In genomic region chr4:10057023-10057395, GRCh38 we compare ENCODE assay signal across 19 cellular contexts. TPM values are rescaled to one million over a fixed set of nuclear protein-coding genes. Genes with fewer than 3 reads are reported as not detected.
DNase-seq lines count a peak whose midpoint lies in the region; ATAC-seq, FAIRE-seq and TF ChIP-seq lines count a peak whose summit lies in the region.
"Had no signal": no experiment of that assay in that cellular context is flagged by ENCODE, and none has a peak within 500 bp of the region (broad histone marks: within the 10 kb centered on the region; RNA-seq: fewer than 3 reads in every experiment).

No MANE protein-coding gene starts in this region.

- TF ChIP-seq EP300 in esophagus muscularis mucosa (IDR thresholded peaks at IDR 0.05) = no peak

- no peak for ATAC-seq in activated CD8-positive, alpha-beta memory T cell treated with anti-CD3 and anti-CD28 coated beads, Interleukin-2, amount 10 ng/mL, durations not matched to agents 7 days and 5 days
- ATAC-seq in pancreas = no peak
- no peak for ATAC-seq in stimulated activated naive B cell treated with anti-CD40 and anti-IgM and Interleukin-4, amounts not matched to agents 10 μg/mL and 1 μg/mL and 100 μg/mL, for 72 hours (replicated peaks)
- ATAC-seq: GM23338 had no signal

- H3K4me3 Mint-ChIP-seq in activated CD8-positive, alpha-beta memory T cell treated with anti-CD3 and anti-CD28 coated beads, Interleukin-2, amount 10 ng/mL, durations not matched to agents 7 days and 5 days = no peak overlapping the region
- no peak overlapping the region for H3K4me3 Mint-ChIP-seq in stimulated activated naive B cell treated with anti-CD40 and anti-IgM and Interleukin-4, amounts not matched to agents 10 μg/mL and 1 μg/mL and 100 μg/mL, for 72 hours
- H3K4me3 Mint-ChIP-seq: CD14-positive monocyte; CD4-positive, alpha-beta memory T cell; GM23338 had no signal

- TF ChIP-seq POLR2A in esophagus muscularis mucosa (IDR thresholded peaks at IDR 0.05; ENCODE audit: low read depth) (no peak), vagina (IDR thresholded peaks at IDR 0.05) (no peak)

- WGBS in esophagus muscularis mucosa = 49% methylated on average over 4 of the region's 4 CpGs
- 40 to 49% methylated on average over 4 of the region's 4 CpGs for WGBS in pancreas, 2 donors

- no peak overlapping the region for H3K4me3 ChIP-seq in esophagus muscularis mucosa
- no peak overlapping the region for H3K4me3 ChIP-seq in pancreas
- no peak overlapping the region for H3K4me3 ChIP-seq in vagina
- H3K4me3 ChIP-seq: BLaER1, GM23338 had no signal

- H3K9me3 Mint-ChIP-seq in activated CD8-positive, alpha-beta memory T cell treated with anti-CD3 and anti-CD28 coated beads, Interleukin-2, amount 10 ng/mL, durations not matched to agents 7 days and 5 days (ENCODE audit: low read depth) = no peaks in the 10 kb centered on the region
- peaks cover 0 to 2% of the 10 kb centered on the region in 2 donors for H3K9me3 Mint-ChIP-seq in stimulated activated naive B cell treated with anti-CD40 and anti-IgM and Interleukin-4, amounts not matched to agents 10 μg/mL and 1 μg/mL and 100 μg/mL, for 72 hours
- H3K9me3 Mint-ChIP-seq: CD4-positive, alpha-beta memory T cell; GM23338 had no signal

- DNase-seq in activated CD8-positive, alpha-beta memory T cell treated with anti-CD3 and anti-CD28 coated beads, Interleukin-2, amount 10 ng/mL, durations not matched to agents 7 days and 5 days = peak; percentile 19
- DNase-seq in activated CD8-positive, alpha-beta memory T cell treated with anti-CD3 and anti-CD28 coated beads, Interleukin-2, amount 50 U/mL, for 48 hours = no peak
- DNase-seq in esophagus muscularis mucosa (ENCODE audit: extremely low spot score) (peak; percentile 81), pancreas (no peak), vagina (ENCODE audit: extremely low spot score in 2 of 2) (peak; percentile 49 to 69), A172 (ENCODE audit: low spot score) (no peak)
- DNase-seq in effector CD4-positive, alpha-beta T cell = no peak
- no peak for DNase-seq in stimulated activated naive B cell treated with anti-CD40 and anti-IgM and Interleukin-4, amounts not matched to agents 10 μg/mL and 1 μg/mL and 100 μg/mL, for 72 hours
- DNase-seq: Calu3; CD4-positive, alpha-beta memory T cell; DMS79 treated with DMSO at 0.1 percent for 48 hours; GF-D8; HCEC 1CT had no signal

- peaks cover 2% of the 10 kb centered on the region for H3K27me3 Mint-ChIP-seq in activated CD8-positive, alpha-beta memory T cell treated with anti-CD3 and anti-CD28 coated beads, Interleukin-2, amount 10 ng/mL, durations not matched to agents 7 days and 5 days
- peaks cover 0 to 5% of the 10 kb centered on the region in 2 donors for H3K27me3 Mint-ChIP-seq in stimulated activated naive B cell treated with anti-CD40 and anti-IgM and Interleukin-4, amounts not matched to agents 10 μg/mL and 1 μg/mL and 100 μg/mL, for 72 hours
- H3K27me3 Mint-ChIP-seq: CD4-positive, alpha-beta memory T cell had no signal

- intact Hi-C loops in esophagus muscularis mucosa (cut with DNase I) = no loop called here
- intact Hi-C loops in pancreas (cut with DNase I) = no loop called here
- intact Hi-C loops in vagina (cut with DNase I) = no loop called here

- TF ChIP-seq CTCF in esophagus muscularis mucosa (IDR thresholded peaks at IDR 0.05) (no peak), pancreas (IDR thresholded peaks at IDR 0.05) (no peak), vagina (IDR thresholded peaks at IDR 0.05) (no peak)

- H3K4me1 Mint-ChIP-seq in activated CD8-positive, alpha-beta memory T cell treated with anti-CD3 and anti-CD28 coated beads, Interleukin-2, amount 10 ng/mL, durations not matched to agents 7 days and 5 days = no peaks in the 10 kb centered on the region
- H3K4me1 Mint-ChIP-seq in stimulated activated naive B cell treated with anti-CD40 and anti-IgM and Interleukin-4, amounts not matched to agents 10 μg/mL and 1 μg/mL and 100 μg/mL, for 72 hours = peaks cover 2 to 6% of the 10 kb centered on the region in 2 donors

- CTCF ChIA-PET in activated CD8-positive, alpha-beta memory T cell treated with anti-CD3 and anti-CD28 coated beads, Interleukin-2, amount 10 ng/mL, durations not matched to agents 7 days and 5 days (lab: Charles Lee) = no interaction called here

- H3K9me3 ChIP-seq in esophagus muscularis mucosa (no peaks in the 10 kb centered on the region), pancreas (no peaks in the 10 kb centered on the region), vagina (no peaks in the 10 kb centered on the region)
- H3K9me3 ChIP-seq: BLaER1 had no signal

- peaks cover 7% of the 10 kb centered on the region for H3K36me3 Mint-ChIP-seq in activated CD8-positive, alpha-beta memory T cell treated with anti-CD3 and anti-CD28 coated beads, Interleukin-2, amount 10 ng/mL, durations not matched to agents 7 days and 5 days
- H3K36me3 Mint-ChIP-seq in stimulated activated naive B cell treated with anti-CD40 and anti-IgM and Interleukin-4, amounts not matched to agents 10 μg/mL and 1 μg/mL and 100 μg/mL, for 72 hours = peaks cover 7 to 33% of the 10 kb centered on the region in 2 donors

- H3K27ac ChIP-seq in esophagus muscularis mucosa (replicated peaks in 1 of 4) (peak overlapping the region in 2 of 4 donors; percentile 28 to 55), pancreas (peak overlapping the region; percentile 44 to 61 (median 54)), vagina (no peak overlapping the region)
- H3K27ac ChIP-seq: 22Rv1, BLaER1 had no signal

- H3K27me3 ChIP-seq in esophagus muscularis mucosa (no peaks in the 10 kb centered on the region), pancreas (no peaks in the 10 kb centered on the region), vagina (no peaks in the 10 kb centered on the region)
- H3K27me3 ChIP-seq: BLaER1 had no signal

- H3K27ac Mint-ChIP-seq in activated CD8-positive, alpha-beta memory T cell treated with anti-CD3 and anti-CD28 coated beads, Interleukin-2, amount 10 ng/mL, durations not matched to agents 7 days and 5 days = no peak overlapping the region
- H3K27ac Mint-ChIP-seq in stimulated activated naive B cell treated with anti-CD40 and anti-IgM and Interleukin-4, amounts not matched to agents 10 μg/mL and 1 μg/mL and 100 μg/mL, for 72 hours = no peak overlapping the region
- H3K27ac Mint-ChIP-seq: CD4-positive, alpha-beta memory T cell; GM23338 had no signal

- FAIRE-seq in pancreas (lab: Jason Lieb, UNC) = no peak
- FAIRE-seq: H54 had no signal

- peaks cover 0 to 4% (median 0%) of the 10 kb centered on the region in 4 donors for H3K36me3 ChIP-seq in esophagus muscularis mucosa
- H3K36me3 ChIP-seq in pancreas = no peaks in the 10 kb centered on the region
- no peaks in the 10 kb centered on the region for H3K36me3 ChIP-seq in vagina
- H3K36me3 ChIP-seq: BLaER1 had no signal

- peaks cover 10 to 32% (median 25%) of the 10 kb centered on the region in 4 donors for H3K4me1 ChIP-seq in esophagus muscularis mucosa
- H3K4me1 ChIP-seq in pancreas = no peaks in the 10 kb centered on the region
- H3K4me1 ChIP-seq in vagina = no peaks in the 10 kb centered on the region

RNA-seq across cellular contexts. Expression of gene SLC2A9, which starts 35.7 kb away (rescaled TPM):
- 1 to 10 TPM; 1.4 to 3.8 TPM for total RNA-seq in activated CD8-positive, alpha-beta memory T cell treated with anti-CD3 and anti-CD28 coated beads, Interleukin-2, amount 10 ng/mL, durations not matched to agents 7 days and 5 days
- total RNA-seq in esophagus muscularis mucosa (10 to 100 TPM in 1 of 4 donors, 1 to 10 TPM in 3; 5.6 to 10.5 (median 6.5) TPM), pancreas (1 to 10 TPM; 1.2 to 5.7 (median 2.6) TPM), vagina (7.9 TPM)
- 1 to 10 TPM; 1.9 to 2.2 TPM for polyA plus RNA-seq in pancreas
- total RNA-seq in A172 (2014; rRNA removed; shearing (Covaris generic)) = not detected in 2 replicates
- total RNA-seq: A673 had no signal

RNA-seq across cellular contexts. Expression of gene WDR1, which starts 59.6 kb away (rescaled TPM):
- 100 to 1,000 TPM; 481 to 538 TPM for total RNA-seq in activated CD8-positive, alpha-beta memory T cell treated with anti-CD3 and anti-CD28 coated beads, Interleukin-2, amount 10 ng/mL, durations not matched to agents 7 days and 5 days
- total RNA-seq in esophagus muscularis mucosa = 100 to 1,000 TPM; 361 to 536 (median 485) TPM
- 100 to 1,000 TPM in 1 of 6 donors, 10 to 100 TPM in 5; 56.8 to 102 (median 62.9) TPM for total RNA-seq in pancreas
- polyA plus RNA-seq in pancreas = 10 to 100 TPM; 30.0 to 43.3 TPM
- 159 TPM for total RNA-seq in vagina
- total RNA-seq in A172 (2014; rRNA removed; shearing (Covaris generic)) = 271 and 296 TPM in 2 replicates

Comparison
In these comparisons a context has a peak if more than half of its experiments do, and no peak if none do; other contexts are left out.
1. DNase-seq: peak in activated CD8-positive, alpha-beta memory T cell treated with anti-CD3 and anti-CD28 coated beads, Interleukin-2, amount 10 ng/mL, durations not matched to agents 7 days and 5 days (single experiment), esophagus muscularis mucosa (single experiment) and vagina (2 of 2); none in activated CD8-positive, alpha-beta memory T cell treated with anti-CD3 and anti-CD28 coated beads, Interleukin-2, amount 50 U/mL, for 48 hours (single experiment), pancreas (0 of 6), effector CD4-positive, alpha-beta T cell (single experiment), stimulated activated naive B cell treated with anti-CD40 and anti-IgM and Interleukin-4, amounts not matched to agents 10 μg/mL and 1 μg/mL and 100 μg/mL, for 72 hours (single experiment) and A172 (single experiment).